1 cellular context compared by ENCODE assay signal in the genomic region with DNA sequence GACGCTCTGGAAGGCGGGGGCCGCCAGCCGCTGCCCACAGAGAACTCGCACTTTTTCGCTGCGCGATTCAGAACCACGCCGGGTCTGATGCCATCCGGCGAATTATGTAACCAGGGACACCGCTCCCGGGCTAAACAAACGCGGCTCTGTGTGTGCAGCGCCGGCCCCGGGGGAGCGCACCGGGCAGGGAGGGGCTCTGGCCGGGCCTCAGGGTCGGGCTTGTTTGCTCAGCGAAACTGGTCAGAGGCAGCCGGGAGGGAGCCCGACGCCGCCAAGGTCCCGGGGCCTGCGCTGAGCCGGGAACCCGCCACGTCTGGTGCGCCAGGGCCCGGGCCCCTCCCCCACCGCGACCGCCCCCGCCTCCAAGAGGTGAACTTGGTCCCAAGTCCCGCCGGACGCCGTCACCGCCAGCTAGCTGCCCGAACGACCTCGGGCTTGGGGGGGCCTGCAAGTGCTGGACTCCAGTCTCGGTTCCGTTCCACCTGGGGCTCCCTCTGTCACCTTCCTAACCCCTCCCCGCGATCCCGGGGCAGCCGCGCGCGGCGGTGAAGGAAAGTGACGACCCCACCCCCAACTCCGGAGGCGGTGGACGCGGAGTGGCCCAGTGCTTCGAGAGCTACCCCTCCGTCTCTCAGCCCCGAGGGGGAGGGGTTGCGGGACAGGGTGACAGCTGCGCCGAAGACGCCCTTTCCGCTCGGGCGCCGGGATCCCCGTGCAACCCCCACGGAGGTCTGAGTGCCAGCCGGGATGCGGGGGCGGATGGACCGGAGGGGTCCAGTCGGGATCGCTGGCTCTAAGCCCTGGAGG.
TF ChIP-seq lines count a peak whose summit lies in the region.

No MANE protein-coding gene starts in this region.

TF ChIP-seq in K562, 482 proteins besides CTCF, POLR2A, EP300 and RAD21 (continued from another document and continues in another):
- TF ChIP-seq, protein P1, sequence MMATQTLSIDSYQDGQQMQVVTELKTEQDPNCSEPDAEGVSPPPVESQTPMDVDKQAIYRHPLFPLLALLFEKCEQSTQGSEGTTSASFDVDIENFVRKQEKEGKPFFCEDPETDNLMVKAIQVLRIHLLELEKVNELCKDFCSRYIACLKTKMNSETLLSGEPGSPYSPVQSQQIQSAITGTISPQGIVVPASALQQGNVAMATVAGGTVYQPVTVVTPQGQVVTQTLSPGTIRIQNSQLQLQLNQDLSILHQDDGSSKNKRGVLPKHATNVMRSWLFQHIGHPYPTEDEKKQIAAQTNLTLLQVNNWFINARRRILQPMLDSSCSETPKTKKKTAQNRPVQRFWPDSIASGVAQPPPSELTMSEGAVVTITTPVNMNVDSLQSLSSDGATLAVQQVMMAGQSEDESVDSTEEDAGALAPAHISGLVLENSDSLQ (IDR thresholded peaks at IDR 0.05), result peak; percentile 38; the same call in 1 of the 2 replicates
- TF ChIP-seq, protein P2, sequence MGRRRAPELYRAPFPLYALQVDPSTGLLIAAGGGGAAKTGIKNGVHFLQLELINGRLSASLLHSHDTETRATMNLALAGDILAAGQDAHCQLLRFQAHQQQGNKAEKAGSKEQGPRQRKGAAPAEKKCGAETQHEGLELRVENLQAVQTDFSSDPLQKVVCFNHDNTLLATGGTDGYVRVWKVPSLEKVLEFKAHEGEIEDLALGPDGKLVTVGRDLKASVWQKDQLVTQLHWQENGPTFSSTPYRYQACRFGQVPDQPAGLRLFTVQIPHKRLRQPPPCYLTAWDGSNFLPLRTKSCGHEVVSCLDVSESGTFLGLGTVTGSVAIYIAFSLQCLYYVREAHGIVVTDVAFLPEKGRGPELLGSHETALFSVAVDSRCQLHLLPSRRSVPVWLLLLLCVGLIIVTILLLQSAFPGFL (CRISPR knock-in tag; IDR thresholded peaks at IDR 0.05), result no peak
- TF ChIP-seq POLR2G (IDR thresholded peaks at IDR 0.05; ENCODE audit: low read depth, low read length) (peak; percentile 76), NFE2 (IDR thresholded peaks at IDR 0.05; ENCODE audit: low read depth) (no peak), MYNN (IDR thresholded peaks at IDR 0.05) (no peak), MYNN (CRISPR knock-in tag; IDR thresholded peaks at IDR 0.05) (no peak), EZH2 (IDR thresholded peaks at IDR 0.05; ENCODE audit: borderline replicate concordance, low read depth, low read length) (no peak), GATA2 (CRISPR knock-in tag; IDR thresholded peaks at IDR 0.05) (no peak), ZNF584 (CRISPR knock-in tag; IDR thresholded peaks at IDR 0.05; ENCODE audit: low read depth) (no peak), NRF1 (conservative IDR thresholded peaks at IDR 0.05 in 1 of 2, IDR thresholded peaks at IDR 0.05 in 1 of 2) (peak; percentile 55 to 57), FOXJ3 (CRISPR knock-in tag; IDR thresholded peaks at IDR 0.05) (no peak), BHLHE40 (IDR thresholded peaks at IDR 0.05; ENCODE audit: low read length) (0 out of 2 replicates have a peak, but pooled peaks have one; percentile 33), ZNF41 (CRISPR knock-in tag; conservative IDR thresholded peaks at IDR 0.05) (no peak), MCM5 (IDR thresholded peaks at IDR 0.05; ENCODE audit: low read depth) (no peak), BMI1 (IDR thresholded peaks at IDR 0.05; ENCODE audit: low read length) (no peak), ZNF347 (CRISPR knock-in tag; IDR thresholded peaks at IDR 0.05; ENCODE audit: low read depth) (no peak), POU5F1 (IDR thresholded peaks at IDR 0.05; ENCODE audit: borderline replicate concordance, low read depth, low read length, partially characterized antibody) (no peak), BCOR (IDR thresholded peaks at IDR 0.05) (peak; percentile 8; the same call in 1 of the 2 replicates), FOXJ2 (tag; IDR thresholded peaks at IDR 0.05) (no peak), NBN (IDR thresholded peaks at IDR 0.05; ENCODE audit: low read depth) (0 out of 2 replicates have a peak, but pooled peaks have one; percentile 21), YBX1 (IDR thresholded peaks at IDR 0.05) (no peak), ADNP (tag; IDR thresholded peaks at IDR 0.05) (no peak), MBD2 (IDR thresholded peaks at IDR 0.05; ENCODE audit: borderline replicate concordance, low read depth) (no peak; the same call in 1 of the 2 replicates), CC2D1A (IDR thresholded peaks at IDR 0.05) (no peak), HCFC1 (IDR thresholded peaks at IDR 0.05; ENCODE audit: low read depth, low read length) (no peak), PML (IDR thresholded peaks at IDR 0.05; ENCODE audit: low read length) (0 out of 2 replicates have a peak, but pooled peaks have one; percentile 11), SP2 (IDR thresholded peaks at IDR 0.05; ENCODE audit: extremely low read depth, low read depth, low read length, poor library complexity, severe bottlenecking) (no peak), SRF (CRISPR knock-in tag; IDR thresholded peaks at IDR 0.05) (0 out of 4 replicates have a peak, but pooled peaks of 1 of the 2 experiments have one; percentile 15), STAT5B (CRISPR knock-in tag; IDR thresholded peaks at IDR 0.05) (no peak), ZNF24 (IDR thresholded peaks at IDR 0.05) (no peak), MEIS2 (IDR thresholded peaks at IDR 0.05; ENCODE audit: partially characterized antibody) (peak; percentile 11), NFIC (IDR thresholded peaks at IDR 0.05) (0 out of 2 replicates have a peak, but pooled peaks have one; percentile 7), RBM39 (optimal IDR thresholded peaks at IDR 0.05; ENCODE audit: low read depth, low read length) (no peak), ZNF175 (CRISPR knock-in tag; IDR thresholded peaks at IDR 0.05; ENCODE audit: low read depth) (no peak), ZNF444 (CRISPR knock-in tag; IDR thresholded peaks at IDR 0.05) (no peak), TEAD1 (CRISPR knock-in tag; IDR thresholded peaks at IDR 0.05) (0 out of 4 replicates have a peak, but pooled peaks of 1 of the 2 experiments have one; percentile 58), LEF1 (IDR thresholded peaks at IDR 0.05) (peak; percentile 42; the same call in 1 of the 2 replicates)
- TF ChIP-seq, protein P3, sequence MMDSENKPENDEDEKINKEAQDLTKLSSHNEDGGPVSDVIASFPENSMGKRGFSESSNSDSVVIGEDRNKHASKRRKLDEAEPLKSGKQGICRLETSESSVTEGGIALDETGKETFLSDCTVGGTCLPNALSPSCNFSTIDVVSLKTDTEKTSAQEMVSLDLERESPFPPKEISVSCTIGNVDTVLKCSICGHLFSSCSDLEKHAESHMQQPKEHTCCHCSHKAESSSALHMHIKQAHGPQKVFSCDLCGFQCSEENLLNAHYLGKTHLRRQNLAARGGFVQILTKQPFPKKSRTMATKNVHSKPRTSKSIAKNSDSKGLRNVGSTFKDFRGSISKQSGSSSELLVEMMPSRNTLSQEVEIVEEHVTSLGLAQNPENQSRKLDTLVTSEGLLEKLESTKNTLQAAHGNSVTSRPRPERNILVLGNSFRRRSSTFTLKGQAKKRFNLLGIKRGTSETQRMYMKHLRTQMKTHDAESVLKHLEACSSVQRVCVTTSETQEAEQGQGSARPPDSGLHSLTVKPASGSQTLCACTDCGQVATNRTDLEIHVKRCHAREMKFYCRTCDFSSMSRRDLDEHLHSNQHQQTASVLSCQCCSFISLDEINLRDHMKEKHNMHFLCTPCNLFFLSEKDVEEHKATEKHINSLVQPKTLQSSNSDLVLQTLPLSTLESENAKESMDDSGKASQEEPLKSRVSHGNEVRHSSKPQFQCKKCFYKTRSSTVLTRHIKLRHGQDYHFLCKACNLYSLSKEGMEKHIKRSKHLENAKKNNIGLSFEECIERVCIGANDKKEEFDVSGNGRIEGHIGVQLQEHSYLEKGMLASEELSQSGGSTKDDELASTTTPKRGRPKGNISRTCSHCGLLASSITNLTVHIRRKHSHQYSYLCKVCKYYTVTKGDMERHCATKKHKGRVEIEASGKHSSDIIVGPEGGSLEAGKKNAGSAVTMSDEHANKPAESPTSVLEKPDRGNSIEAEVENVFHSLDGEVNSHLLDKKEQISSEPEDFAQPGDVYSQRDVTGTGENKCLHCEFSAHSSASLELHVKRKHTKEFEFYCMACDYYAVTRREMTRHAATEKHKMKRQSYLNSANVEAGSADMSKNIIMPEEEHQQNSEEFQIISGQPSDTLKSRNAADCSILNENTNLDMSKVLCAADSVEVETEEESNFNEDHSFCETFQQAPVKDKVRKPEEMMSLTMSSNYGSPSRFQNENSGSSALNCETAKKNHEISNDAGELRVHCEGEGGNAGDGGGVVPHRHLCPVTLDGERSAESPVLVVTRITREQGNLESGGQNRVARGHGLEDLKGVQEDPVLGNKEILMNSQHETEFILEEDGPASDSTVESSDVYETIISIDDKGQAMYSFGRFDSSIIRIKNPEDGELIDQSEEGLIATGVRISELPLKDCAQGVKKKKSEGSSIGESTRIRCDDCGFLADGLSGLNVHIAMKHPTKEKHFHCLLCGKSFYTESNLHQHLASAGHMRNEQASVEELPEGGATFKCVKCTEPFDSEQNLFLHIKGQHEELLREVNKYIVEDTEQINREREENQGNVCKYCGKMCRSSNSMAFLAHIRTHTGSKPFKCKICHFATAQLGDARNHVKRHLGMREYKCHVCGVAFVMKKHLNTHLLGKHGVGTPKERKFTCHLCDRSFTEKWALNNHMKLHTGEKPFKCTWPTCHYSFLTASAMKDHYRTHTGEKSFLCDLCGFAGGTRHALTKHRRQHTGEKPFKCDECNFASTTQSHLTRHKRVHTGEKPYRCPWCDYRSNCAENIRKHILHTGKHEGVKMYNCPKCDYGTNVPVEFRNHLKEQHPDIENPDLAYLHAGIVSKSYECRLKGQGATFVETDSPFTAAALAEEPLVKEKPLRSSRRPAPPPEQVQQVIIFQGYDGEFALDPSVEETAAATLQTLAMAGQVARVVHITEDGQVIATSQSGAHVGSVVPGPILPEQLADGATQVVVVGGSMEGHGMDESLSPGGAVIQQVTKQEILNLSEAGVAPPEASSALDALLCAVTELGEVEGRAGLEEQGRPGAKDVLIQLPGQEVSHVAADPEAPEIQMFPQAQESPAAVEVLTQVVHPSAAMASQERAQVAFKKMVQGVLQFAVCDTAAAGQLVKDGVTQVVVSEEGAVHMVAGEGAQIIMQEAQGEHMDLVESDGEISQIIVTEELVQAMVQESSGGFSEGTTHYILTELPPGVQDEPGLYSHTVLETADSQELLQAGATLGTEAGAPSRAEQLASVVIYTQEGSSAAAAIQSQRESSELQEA (IDR thresholded peaks at IDR 0.05; ENCODE audit: low read depth), result no peak
- TF ChIP-seq, protein P4, sequence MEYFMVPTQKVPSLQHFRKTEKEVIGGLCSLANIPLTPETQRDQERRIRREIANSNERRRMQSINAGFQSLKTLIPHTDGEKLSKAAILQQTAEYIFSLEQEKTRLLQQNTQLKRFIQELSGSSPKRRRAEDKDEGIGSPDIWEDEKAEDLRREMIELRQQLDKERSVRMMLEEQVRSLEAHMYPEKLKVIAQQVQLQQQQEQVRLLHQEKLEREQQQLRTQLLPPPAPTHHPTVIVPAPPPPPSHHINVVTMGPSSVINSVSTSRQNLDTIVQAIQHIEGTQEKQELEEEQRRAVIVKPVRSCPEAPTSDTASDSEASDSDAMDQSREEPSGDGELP (CRISPR knock-in tag; IDR thresholded peaks at IDR 0.05; ENCODE audit: borderline replicate concordance), result peak; percentile 75
- TF ChIP-seq, protein P5, sequence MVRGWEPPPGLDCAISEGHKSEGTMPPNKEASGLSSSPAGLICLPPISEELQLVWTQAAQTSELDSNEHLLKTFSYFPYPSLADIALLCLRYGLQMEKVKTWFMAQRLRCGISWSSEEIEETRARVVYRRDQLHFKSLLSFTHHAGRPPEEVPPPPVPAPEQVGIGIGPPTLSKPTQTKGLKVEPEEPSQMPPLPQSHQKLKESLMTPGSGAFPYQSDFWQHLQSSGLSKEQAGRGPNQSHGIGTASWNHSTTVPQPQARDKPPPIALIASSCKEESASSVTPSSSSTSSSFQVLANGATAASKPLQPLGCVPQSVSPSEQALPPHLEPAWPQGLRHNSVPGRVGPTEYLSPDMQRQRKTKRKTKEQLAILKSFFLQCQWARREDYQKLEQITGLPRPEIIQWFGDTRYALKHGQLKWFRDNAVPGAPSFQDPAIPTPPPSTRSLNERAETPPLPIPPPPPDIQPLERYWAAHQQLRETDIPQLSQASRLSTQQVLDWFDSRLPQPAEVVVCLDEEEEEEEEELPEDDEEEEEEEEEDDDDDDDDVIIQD (CRISPR knock-in tag; IDR thresholded peaks at IDR 0.05), result no peak
- TF ChIP-seq, protein P6, sequence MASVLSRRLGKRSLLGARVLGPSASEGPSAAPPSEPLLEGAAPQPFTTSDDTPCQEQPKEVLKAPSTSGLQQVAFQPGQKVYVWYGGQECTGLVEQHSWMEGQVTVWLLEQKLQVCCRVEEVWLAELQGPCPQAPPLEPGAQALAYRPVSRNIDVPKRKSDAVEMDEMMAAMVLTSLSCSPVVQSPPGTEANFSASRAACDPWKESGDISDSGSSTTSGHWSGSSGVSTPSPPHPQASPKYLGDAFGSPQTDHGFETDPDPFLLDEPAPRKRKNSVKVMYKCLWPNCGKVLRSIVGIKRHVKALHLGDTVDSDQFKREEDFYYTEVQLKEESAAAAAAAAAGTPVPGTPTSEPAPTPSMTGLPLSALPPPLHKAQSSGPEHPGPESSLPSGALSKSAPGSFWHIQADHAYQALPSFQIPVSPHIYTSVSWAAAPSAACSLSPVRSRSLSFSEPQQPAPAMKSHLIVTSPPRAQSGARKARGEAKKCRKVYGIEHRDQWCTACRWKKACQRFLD (CRISPR knock-in tag; IDR thresholded peaks at IDR 0.05), result no peak
- TF ChIP-seq, protein P7, sequence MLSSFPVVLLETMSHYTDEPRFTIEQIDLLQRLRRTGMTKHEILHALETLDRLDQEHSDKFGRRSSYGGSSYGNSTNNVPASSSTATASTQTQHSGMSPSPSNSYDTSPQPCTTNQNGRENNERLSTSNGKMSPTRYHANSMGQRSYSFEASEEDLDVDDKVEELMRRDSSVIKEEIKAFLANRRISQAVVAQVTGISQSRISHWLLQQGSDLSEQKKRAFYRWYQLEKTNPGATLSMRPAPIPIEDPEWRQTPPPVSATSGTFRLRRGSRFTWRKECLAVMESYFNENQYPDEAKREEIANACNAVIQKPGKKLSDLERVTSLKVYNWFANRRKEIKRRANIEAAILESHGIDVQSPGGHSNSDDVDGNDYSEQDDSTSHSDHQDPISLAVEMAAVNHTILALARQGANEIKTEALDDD (IDR thresholded peaks at IDR 0.05), result no peak
- TF ChIP-seq, protein P8, sequence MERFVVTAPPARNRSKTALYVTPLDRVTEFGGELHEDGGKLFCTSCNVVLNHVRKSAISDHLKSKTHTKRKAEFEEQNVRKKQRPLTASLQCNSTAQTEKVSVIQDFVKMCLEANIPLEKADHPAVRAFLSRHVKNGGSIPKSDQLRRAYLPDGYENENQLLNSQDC (CRISPR knock-in tag; IDR thresholded peaks at IDR 0.05), result no peak
- TF ChIP-seq, protein P9, sequence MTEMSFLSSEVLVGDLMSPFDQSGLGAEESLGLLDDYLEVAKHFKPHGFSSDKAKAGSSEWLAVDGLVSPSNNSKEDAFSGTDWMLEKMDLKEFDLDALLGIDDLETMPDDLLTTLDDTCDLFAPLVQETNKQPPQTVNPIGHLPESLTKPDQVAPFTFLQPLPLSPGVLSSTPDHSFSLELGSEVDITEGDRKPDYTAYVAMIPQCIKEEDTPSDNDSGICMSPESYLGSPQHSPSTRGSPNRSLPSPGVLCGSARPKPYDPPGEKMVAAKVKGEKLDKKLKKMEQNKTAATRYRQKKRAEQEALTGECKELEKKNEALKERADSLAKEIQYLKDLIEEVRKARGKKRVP (CRISPR knock-in tag; IDR thresholded peaks at IDR 0.05), result peak; percentile 16; the same call in 1 of the 2 replicates
- TF ChIP-seq, protein P10, sequence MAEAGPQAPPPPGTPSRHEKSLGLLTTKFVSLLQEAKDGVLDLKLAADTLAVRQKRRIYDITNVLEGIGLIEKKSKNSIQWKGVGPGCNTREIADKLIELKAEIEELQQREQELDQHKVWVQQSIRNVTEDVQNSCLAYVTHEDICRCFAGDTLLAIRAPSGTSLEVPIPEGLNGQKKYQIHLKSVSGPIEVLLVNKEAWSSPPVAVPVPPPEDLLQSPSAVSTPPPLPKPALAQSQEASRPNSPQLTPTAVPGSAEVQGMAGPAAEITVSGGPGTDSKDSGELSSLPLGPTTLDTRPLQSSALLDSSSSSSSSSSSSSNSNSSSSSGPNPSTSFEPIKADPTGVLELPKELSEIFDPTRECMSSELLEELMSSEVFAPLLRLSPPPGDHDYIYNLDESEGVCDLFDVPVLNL (CRISPR knock-in tag; IDR thresholded peaks at IDR 0.05; ENCODE audit: low read depth), result no peak
